19 cellular contexts compared by ENCODE assay signal in genomic region chr2:74504591-74504990, GRCh38. TPM values are rescaled to one million over a fixed set of nuclear protein-coding genes. Genes with fewer than 3 reads are reported as not detected.
DNase-seq lines count a peak whose midpoint lies in the region; ATAC-seq, FAIRE-seq and TF ChIP-seq lines count a peak whose summit lies in the region.
"Had no signal": no experiment of that assay in that cellular context is flagged by ENCODE, and none has a peak within 500 bp of the region (broad histone marks: within the 10 kb centered on the region; RNA-seq: fewer than 3 reads in every experiment).

No MANE protein-coding gene starts in this region.

- no peaks in the 10 kb centered on the region for H3K9me3 Mint-ChIP-seq in activated naive CD8-positive, alpha-beta T cell (ENCODE audit: low read depth)
- no peaks in the 10 kb centered on the region for H3K9me3 Mint-ChIP-seq in activated naive CD8-positive, alpha-beta T cell treated with anti-CD3 and anti-CD28 coated beads for 36 hours
- no peaks in the 10 kb centered on the region for H3K9me3 Mint-ChIP-seq in astrocyte (ENCODE audit: unreplicated experiment)
- H3K9me3 Mint-ChIP-seq in stimulated activated naive B cell treated with anti-CD40 and anti-IgM and Interleukin-4, amounts not matched to agents 10 μg/mL and 1 μg/mL and 100 μg/mL, for 72 hours: no peaks in the 10 kb centered on the region

- peak overlapping the region; percentile 70 for H3K4me3 Mint-ChIP-seq in activated naive CD8-positive, alpha-beta T cell
- H3K4me3 Mint-ChIP-seq in activated naive CD8-positive, alpha-beta T cell treated with anti-CD3 and anti-CD28 coated beads for 36 hours: no peak overlapping the region
- peak overlapping the region; percentile 66 for H3K4me3 Mint-ChIP-seq in astrocyte (ENCODE audit: unreplicated experiment)
- peak overlapping the region; percentile 63 to 71 for H3K4me3 Mint-ChIP-seq in stimulated activated naive B cell treated with anti-CD40 and anti-IgM and Interleukin-4, amounts not matched to agents 10 μg/mL and 1 μg/mL and 100 μg/mL, for 72 hours

- no peak for FAIRE-seq in astrocyte (lab: Jason Lieb, UNC)

- H3K79me2 ChIP-seq in astrocyte (ENCODE audit: insufficient read depth, low read length): peaks cover 24% of the 10 kb centered on the region

- 79% methylated on average over 3 of the region's 3 CpGs for WGBS in right lobe of liver (ENCODE audit: insufficient coverage, low coverage, low lambda C conversion rate, missing lambda C conversion rate)

- H3K36me3 Mint-ChIP-seq in activated naive CD8-positive, alpha-beta T cell: peaks cover 18% of the 10 kb centered on the region
- H3K36me3 Mint-ChIP-seq in activated naive CD8-positive, alpha-beta T cell treated with anti-CD3 and anti-CD28 coated beads for 36 hours: peaks cover 26% of the 10 kb centered on the region
- H3K36me3 Mint-ChIP-seq in astrocyte (ENCODE audit: low read depth, unreplicated experiment): peaks cover 12% of the 10 kb centered on the region
- peaks cover 39 to 44% of the 10 kb centered on the region in 2 donors for H3K36me3 Mint-ChIP-seq in stimulated activated naive B cell treated with anti-CD40 and anti-IgM and Interleukin-4, amounts not matched to agents 10 μg/mL and 1 μg/mL and 100 μg/mL, for 72 hours

- no peak for ATAC-seq in right lobe of liver
- no peak for ATAC-seq in stimulated activated naive B cell treated with anti-CD40 and anti-IgM and Interleukin-4, amounts not matched to agents 10 μg/mL and 1 μg/mL and 100 μg/mL, for 72 hours (replicated peaks)
- ATAC-seq: gastroesophageal sphincter, left cardiac atrium had no signal

- peaks cover 20% of the 10 kb centered on the region for H3K27me3 ChIP-seq in astrocyte (ENCODE audit: insufficient read depth, low read length)
- H3K27me3 ChIP-seq in right lobe of liver: no peaks in the 10 kb centered on the region

- H4K20me1 ChIP-seq in astrocyte (ENCODE audit: insufficient read depth, low read length): peaks cover 7% of the 10 kb centered on the region

- peak overlapping the region; percentile 83 for H3K9ac ChIP-seq in astrocyte (ENCODE audit: low read length)

- peaks cover 54% of the 10 kb centered on the region for H3K4me1 Mint-ChIP-seq in activated naive CD8-positive, alpha-beta T cell (ENCODE audit: low read depth)
- H3K4me1 Mint-ChIP-seq in activated naive CD8-positive, alpha-beta T cell treated with anti-CD3 and anti-CD28 coated beads for 36 hours: peaks cover 35% of the 10 kb centered on the region
- peaks cover 21% of the 10 kb centered on the region for H3K4me1 Mint-ChIP-seq in astrocyte (ENCODE audit: low read depth, unreplicated experiment)
- peaks cover 53 to 79% of the 10 kb centered on the region in 2 donors for H3K4me1 Mint-ChIP-seq in stimulated activated naive B cell treated with anti-CD40 and anti-IgM and Interleukin-4, amounts not matched to agents 10 μg/mL and 1 μg/mL and 100 μg/mL, for 72 hours

- TF ChIP-seq CTCF in astrocyte (IDR thresholded peaks at IDR 0.05; ENCODE audit: insufficient read depth, low read depth, low read length) (no peak), right lobe of liver (IDR thresholded peaks at IDR 0.05) (no peak)

- peaks cover 22% of the 10 kb centered on the region for H3K27me3 Mint-ChIP-seq in activated naive CD8-positive, alpha-beta T cell
- H3K27me3 Mint-ChIP-seq in activated naive CD8-positive, alpha-beta T cell treated with anti-CD3 and anti-CD28 coated beads for 36 hours: peaks cover 67% of the 10 kb centered on the region
- peaks cover 36% of the 10 kb centered on the region for H3K27me3 Mint-ChIP-seq in astrocyte (ENCODE audit: low read depth, unreplicated experiment)
- H3K27me3 Mint-ChIP-seq in stimulated activated naive B cell treated with anti-CD40 and anti-IgM and Interleukin-4, amounts not matched to agents 10 μg/mL and 1 μg/mL and 100 μg/mL, for 72 hours: peaks cover 45 to 52% of the 10 kb centered on the region in 2 donors

- H3K4me1 ChIP-seq in astrocyte (ENCODE audit: insufficient read depth, low read length) (peaks cover 49% of the 10 kb centered on the region), right lobe of liver (peaks cover 0 to 49% (median 15%) of the 10 kb centered on the region in 4 donors)

- intact Hi-C loops in right lobe of liver (cut with DNase I): no loop called here

- peak overlapping the region; percentile 61 for H3K4me3 ChIP-seq in astrocyte (ENCODE audit: insufficient read depth, low read depth, low read length)
- H3K4me3 ChIP-seq in right lobe of liver: peak overlapping the region in 2 of 3 donors; percentile 82 to 84

- H3K9me3 ChIP-seq in astrocyte (ENCODE audit: insufficient read depth, low read depth, low read length): no peaks in the 10 kb centered on the region
- no peaks in the 10 kb centered on the region for H3K9me3 ChIP-seq in right lobe of liver
- H3K9me3 ChIP-seq: gastroesophageal sphincter had no signal

- no peak overlapping the region for H3K27ac Mint-ChIP-seq in activated naive CD8-positive, alpha-beta T cell
- H3K27ac Mint-ChIP-seq in activated naive CD8-positive, alpha-beta T cell treated with anti-CD3 and anti-CD28 coated beads for 36 hours: no peak overlapping the region
- H3K27ac Mint-ChIP-seq in astrocyte (ENCODE audit: unreplicated experiment): peak overlapping the region; percentile 51
- H3K27ac Mint-ChIP-seq in stimulated activated naive B cell treated with anti-CD40 and anti-IgM and Interleukin-4, amounts not matched to agents 10 μg/mL and 1 μg/mL and 100 μg/mL, for 72 hours: peak overlapping the region; percentile 43

- no peak for DNase-seq in activated naive CD8-positive, alpha-beta T cell treated with anti-CD3 and anti-CD28 coated beads for 36 hours
- no peak for DNase-seq in astrocyte (ENCODE audit: low read depth)
- no peak for DNase-seq in right lobe of liver
- no peak for DNase-seq in stimulated activated naive B cell treated with anti-CD40 and anti-IgM and Interleukin-4, amounts not matched to agents 10 μg/mL and 1 μg/mL and 100 μg/mL, for 72 hours
- DNase-seq in kidney glomerular epithelial cell (lab: John Stamatoyannopoulos, UW): no peak
- DNase-seq in ureter (ENCODE audit: low spot score): no peak
- no peak for DNase-seq in stimulated activated CD4-positive, alpha-beta T cell treated with anti-CD3 and anti-CD28 coated beads, Interleukin-4, amount 100 ng/mL, for 1 hour
- DNase-seq: activated effector memory CD4-positive, alpha-beta T cell treated with Interleukin-2 at 50 U/mL for 16 hours; cortex of kidney; left cardiac atrium; NCI-H2029 treated with DMSO at 0.1 percent for 48 hours; NCI-H748 treated with DMSO at 0.1 percent for 48 hours; nucleus accumbens; SHP77; stimulated activated CD4-positive, alpha-beta T cell treated with anti-CD3 and anti-CD28 coated beads, Interleukin-15, amount 100 ng/mL, for 24 hours had no signal

- no peak overlapping the region for H2AFZ ChIP-seq in astrocyte (ENCODE audit: low read depth, low read length)

- TF ChIP-seq POLR2A in right lobe of liver (IDR thresholded peaks at IDR 0.05): no peak

- H3K27ac ChIP-seq in astrocyte (ENCODE audit: low read depth, low read length): no peak overlapping the region
- peak overlapping the region in 1 of 3 donors; percentile 93 for H3K27ac ChIP-seq in right lobe of liver

- H3K36me3 ChIP-seq in astrocyte (ENCODE audit: insufficient read depth, low read length): peaks cover 4% of the 10 kb centered on the region
- H3K36me3 ChIP-seq in right lobe of liver: no peaks in the 10 kb centered on the region

- H3K4me2 ChIP-seq in astrocyte (ENCODE audit: low read length): peak overlapping the region; percentile 93

RNA-seq across cellular contexts. Expression of gene PCGF1, which starts 2.9 kb away (rescaled TPM):
- total RNA-seq in activated naive CD8-positive, alpha-beta T cell treated with anti-CD3 and anti-CD28 coated beads for 36 hours: 10 to 100 TPM; 17.7 to 18.9 TPM
- total RNA-seq in astrocyte: 17.8 and 17.9 TPM in 2 replicates
- 10 to 100 TPM in 5 of 6 experiments, 1 to 10 TPM in 1; 9.6 to 17.5 (median 13.3) TPM for total RNA-seq in right lobe of liver
- total RNA-seq in ureter: 46.6 TPM

RNA-seq across cellular contexts. Expression of gene LBX2, which starts 5.2 kb away (rescaled TPM):
- total RNA-seq in activated naive CD8-positive, alpha-beta T cell treated with anti-CD3 and anti-CD28 coated beads for 36 hours: under 1 TPM in 1 of 2 experiments, not detected in 1; 0.18 TPM
- 0.89 and 1.0 TPM in 2 replicates for total RNA-seq in astrocyte
- 1 to 10 TPM; 1.4 to 8.4 (median 5.8) TPM for total RNA-seq in right lobe of liver
- 0.36 TPM for total RNA-seq in ureter
- total RNA-seq: G401 had no signal

RNA-seq across cellular contexts. Expression of gene TLX2, which starts 9.7 kb away (rescaled TPM):
- total RNA-seq in activated naive CD8-positive, alpha-beta T cell treated with anti-CD3 and anti-CD28 coated beads for 36 hours: under 1 TPM in 1 of 2 experiments, not detected in 1; 0.12 TPM
- total RNA-seq in astrocyte (not detected in 2 replicates), right lobe of liver (not detected), ureter (not detected)
- total RNA-seq: G401, left cardiac atrium had no signal

RNA-seq across cellular contexts. Expression of gene DQX1, which starts 21.4 kb away (rescaled TPM):
- total RNA-seq in activated naive CD8-positive, alpha-beta T cell treated with anti-CD3 and anti-CD28 coated beads for 36 hours: under 1 TPM; 0.16 to 0.27 TPM
- total RNA-seq in astrocyte (0.73 and 0.84 TPM in 2 replicates), right lobe of liver (not detected), ureter (1.4 TPM)
- total RNA-seq: gastroesophageal sphincter, left cardiac atrium, LHCN-M2 had no signal

RNA-seq across cellular contexts. Expression of gene TTC31, which starts 21.7 kb away (rescaled TPM):
- 10 to 100 TPM; 22.7 to 23.2 TPM for total RNA-seq in activated naive CD8-positive, alpha-beta T cell treated with anti-CD3 and anti-CD28 coated beads for 36 hours
- total RNA-seq in astrocyte (12.0 and 14.1 TPM in 2 replicates), right lobe of liver (10 to 100 TPM; 14.5 to 31.5 (median 26.7) TPM), ureter (22.5 TPM)

Comparison
In these comparisons a context has a peak if more than half of its experiments do, and no peak if none do; other contexts are left out.
1. H3K27ac Mint-ChIP-seq: peak in astrocyte (single experiment) and stimulated activated naive B cell treated with anti-CD40 and anti-IgM and Interleukin-4, amounts not matched to agents 10 μg/mL and 1 μg/mL and 100 μg/mL, for 72 hours (single experiment); none in activated naive CD8-positive, alpha-beta T cell (single experiment) and activated naive CD8-positive, alpha-beta T cell treated with anti-CD3 and anti-CD28 coated beads for 36 hours (single experiment).